ENCODE assay signal across 2 cellular contexts in genomic region chr11:44335052-44335894, GRCh38.
TF ChIP-seq lines count a peak whose summit lies in the region.

No MANE protein-coding gene starts in this region.

TF ChIP-seq in K562, 482 proteins besides CTCF, POLR2A, EP300 and RAD21 (continues in another document):
- TF ChIP-seq CTCFL (IDR thresholded peaks at IDR 0.05; ENCODE audit: borderline replicate concordance, insufficient read depth, low read depth, low read length, poor library complexity, severe bottlenecking) = no peak
- TF ChIP-seq, protein P1, sequence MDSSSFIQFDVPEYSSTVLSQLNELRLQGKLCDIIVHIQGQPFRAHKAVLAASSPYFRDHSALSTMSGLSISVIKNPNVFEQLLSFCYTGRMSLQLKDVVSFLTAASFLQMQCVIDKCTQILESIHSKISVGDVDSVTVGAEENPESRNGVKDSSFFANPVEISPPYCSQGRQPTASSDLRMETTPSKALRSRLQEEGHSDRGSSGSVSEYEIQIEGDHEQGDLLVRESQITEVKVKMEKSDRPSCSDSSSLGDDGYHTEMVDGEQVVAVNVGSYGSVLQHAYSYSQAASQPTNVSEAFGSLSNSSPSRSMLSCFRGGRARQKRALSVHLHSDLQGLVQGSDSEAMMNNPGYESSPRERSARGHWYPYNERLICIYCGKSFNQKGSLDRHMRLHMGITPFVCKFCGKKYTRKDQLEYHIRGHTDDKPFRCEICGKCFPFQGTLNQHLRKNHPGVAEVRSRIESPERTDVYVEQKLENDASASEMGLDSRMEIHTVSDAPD (CRISPR knock-in tag; IDR thresholded peaks at IDR 0.05) = no peak
- no peak for TF ChIP-seq HDGF (IDR thresholded peaks at IDR 0.05)
- no peak for TF ChIP-seq PTTG1 (tag; IDR thresholded peaks at IDR 0.05; ENCODE audit: low read depth)
- TF ChIP-seq, protein P2, sequence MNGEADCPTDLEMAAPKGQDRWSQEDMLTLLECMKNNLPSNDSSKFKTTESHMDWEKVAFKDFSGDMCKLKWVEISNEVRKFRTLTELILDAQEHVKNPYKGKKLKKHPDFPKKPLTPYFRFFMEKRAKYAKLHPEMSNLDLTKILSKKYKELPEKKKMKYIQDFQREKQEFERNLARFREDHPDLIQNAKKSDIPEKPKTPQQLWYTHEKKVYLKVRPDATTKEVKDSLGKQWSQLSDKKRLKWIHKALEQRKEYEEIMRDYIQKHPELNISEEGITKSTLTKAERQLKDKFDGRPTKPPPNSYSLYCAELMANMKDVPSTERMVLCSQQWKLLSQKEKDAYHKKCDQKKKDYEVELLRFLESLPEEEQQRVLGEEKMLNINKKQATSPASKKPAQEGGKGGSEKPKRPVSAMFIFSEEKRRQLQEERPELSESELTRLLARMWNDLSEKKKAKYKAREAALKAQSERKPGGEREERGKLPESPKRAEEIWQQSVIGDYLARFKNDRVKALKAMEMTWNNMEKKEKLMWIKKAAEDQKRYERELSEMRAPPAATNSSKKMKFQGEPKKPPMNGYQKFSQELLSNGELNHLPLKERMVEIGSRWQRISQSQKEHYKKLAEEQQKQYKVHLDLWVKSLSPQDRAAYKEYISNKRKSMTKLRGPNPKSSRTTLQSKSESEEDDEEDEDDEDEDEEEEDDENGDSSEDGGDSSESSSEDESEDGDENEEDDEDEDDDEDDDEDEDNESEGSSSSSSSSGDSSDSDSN (IDR thresholded peaks at IDR 0.05; ENCODE audit: borderline replicate concordance in 1 of 2, low read depth in 2 of 2, low read length in 2 of 2) = no peak
- TF ChIP-seq FOSL1 (tag; conservative IDR thresholded peaks at IDR 0.05) = 0 out of 2 replicates have a peak, but pooled peaks have one; percentile 5
- TF ChIP-seq ZBTB11 (CRISPR knock-in tag; IDR thresholded peaks at IDR 0.05) = 0 out of 6 replicates have a peak, but pooled peaks of 1 of the 3 experiments have one; percentile 9
- 0 out of 4 replicates have a peak, but pooled peaks of 1 of the 2 experiments have one; percentile 1 for TF ChIP-seq SIX5 (IDR thresholded peaks at IDR 0.05; ENCODE audit: borderline replicate concordance in 1 of 2, insufficient read depth in 1 of 2, low read depth in 1 of 2, low read length in 2 of 2)

TF ChIP-seq in GM12891, 5 proteins besides CTCF, POLR2A, EP300 and RAD21:
- TF ChIP-seq PAX5 (IDR thresholded peaks at IDR 0.05; ENCODE audit: insufficient read depth, low read length, severe bottlenecking) = no peak
